Comparison of ENCODE assay signal across 30 cellular contexts in the genomic region with DNA sequence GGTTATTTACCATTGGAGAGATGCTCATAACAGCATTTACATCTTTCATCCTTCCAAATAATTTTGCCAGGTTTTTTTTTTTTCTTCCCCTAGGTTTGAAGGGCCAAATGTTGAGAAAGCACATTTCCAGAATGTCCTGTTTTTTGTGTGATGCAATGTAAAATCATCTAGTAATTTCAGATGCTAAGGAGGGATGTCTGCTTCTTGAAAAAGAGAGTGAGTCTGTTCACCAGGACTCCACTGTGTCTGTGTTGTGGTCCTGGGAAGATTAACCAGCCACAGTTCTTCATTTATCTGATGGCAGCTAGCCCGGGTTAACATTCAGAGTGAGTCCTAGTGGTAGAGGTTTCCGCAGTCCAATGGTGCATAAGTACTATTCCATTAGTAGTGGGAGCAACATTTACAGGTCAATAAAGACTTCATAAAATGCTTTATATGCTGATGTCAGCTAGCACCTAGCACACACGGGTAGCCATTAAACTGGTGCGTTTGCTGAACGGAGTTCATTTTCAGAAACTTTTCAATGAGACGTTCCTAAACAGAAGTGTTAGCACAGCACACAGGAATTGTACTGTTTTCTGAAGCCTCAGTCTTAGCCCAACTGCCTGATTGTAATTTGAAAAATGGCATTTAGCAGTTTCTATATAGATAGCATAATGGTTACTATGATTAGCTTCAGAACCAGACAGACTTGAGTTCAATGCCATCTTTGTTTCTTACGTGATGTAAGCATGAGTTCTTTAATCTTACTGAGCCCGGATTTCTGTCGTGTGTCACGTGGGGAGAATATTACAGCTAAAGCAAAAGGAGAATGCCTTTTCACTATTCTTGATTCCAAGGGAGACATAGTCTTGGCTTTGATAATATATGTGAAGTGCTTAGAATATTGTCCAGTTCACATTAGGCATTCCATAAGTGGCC.
"Had no signal": no experiment of that assay in that cellular context is flagged by ENCODE, and none has a peak within 500 bp of the region (broad histone marks: within the 10 kb centered on the region; RNA-seq: fewer than 3 reads in every experiment).

No MANE protein-coding gene starts in this region.

- H3K9me3 ChIP-seq: breast epithelium, colonic mucosa, esophagus squamous epithelium, gastrocnemius medialis, heart right ventricle had no signal

- H3K36me3 ChIP-seq: breast epithelium, cardiac muscle cell, colonic mucosa, esophagus squamous epithelium, gastrocnemius medialis, heart right ventricle had no signal

- H3K4me3 ChIP-seq: breast epithelium, cardiac muscle cell, colonic mucosa, esophagus squamous epithelium, gastrocnemius medialis, heart right ventricle, hepatocyte had no signal

- H3K27ac ChIP-seq: cardiac muscle cell, colonic mucosa, epithelial cell of prostate, esophagus squamous epithelium, gastrocnemius medialis, heart right ventricle, hepatocyte had no signal

- H3K27me3 ChIP-seq: breast epithelium, cardiac muscle cell, colonic mucosa, esophagus squamous epithelium, gastrocnemius medialis, heart right ventricle, hepatocyte had no signal

- H3K4me1 ChIP-seq: breast epithelium, colonic mucosa, esophagus squamous epithelium, gastrocnemius medialis, heart right ventricle had no signal

- DNase-seq: activated CD4-positive, alpha-beta memory T cell treated with anti-CD3 and anti-CD28 coated beads, Interleukin-2, amount 10 ng/mL, durations not matched to agents 7 days and 5 days; activated CD4-positive, alpha-beta T cell treated with anti-CD3 and anti-CD28 coated beads for 1 hour; activated CD4-positive, alpha-beta T cell treated with anti-CD3 and anti-CD28 coated beads for 4 hours; activated CD4-positive, alpha-beta T cell treated with anti-CD3 and anti-CD28 coated beads, Interleukin-2, amount 10 ng/mL, durations not matched to agents 7 days and 5 days; activated CD4-positive, alpha-beta T cell treated with anti-CD3 and anti-CD28 coated beads, Interleukin-2, amount 50 U/mL, for 4 hours; activated CD8-positive, alpha-beta memory T cell treated with anti-CD3 and anti-CD28 coated beads, Interleukin-2, amount 50 U/mL, for 48 hours; activated gamma-delta T cell treated with Interleukin-2 at 50 U/mL for 16 hours; activated naive CD4-positive, alpha-beta T cell treated with anti-CD3 and anti-CD28 coated beads, Interleukin-2, amount 50 U/mL, for 16 hours; activated naive CD4-positive, alpha-beta T cell treated with Interleukin-2 at 50 U/mL for 16 hours; activated T-cell treated with anti-CD3 and anti-CD28 coated beads for 4 hours; activated T-cell treated with anti-CD3 and anti-CD28 coated beads, Interleukin-2, amount 50 U/mL, for 24 hours; activated T-cell treated with anti-CD3 and anti-CD28 coated beads, Interleukin-2, amount 50 U/mL, for 72 hours; amniotic stem cell; anterior cingulate cortex; central memory CD4-positive, alpha-beta T cell; cerebellar nuclear complex; colonic mucosa; effector CD8-positive, alpha-beta T cell; esophagus squamous epithelium; foreskin fibroblast; gastrocnemius medialis; heart right ventricle; T-helper 1 cell; T-helper 17 cell; T1000 had no signal

- ATAC-seq: activated T-cell treated with anti-CD3 and anti-CD28 coated beads, Interleukin-2, amount 50 U/mL, for 72 hours; gastrocnemius medialis; heart right ventricle; T-helper 17 cell; WTC11 had no signal
